In genomic region chr6:166957805-166958076, GRCh38 we compare ENCODE assay signal across 11 cellular contexts. TPM values are rescaled to one million over a fixed set of nuclear protein-coding genes. Genes with fewer than 3 reads are reported as not detected.
DNase-seq lines count a peak whose midpoint lies in the region; ATAC-seq, FAIRE-seq and TF ChIP-seq lines count a peak whose summit lies in the region.
"Had no signal": no experiment of that assay in that cellular context is flagged by ENCODE, and none has a peak within 500 bp of the region (broad histone marks: within the 10 kb centered on the region; RNA-seq: fewer than 3 reads in every experiment).

No MANE protein-coding gene starts in this region.

- intact Hi-C loops in K562 (cut with micrococcal nuclease), result loop anchor here (2.0 kb wide), 1 partner anchor 41 kb away; the partner anchor contains the start of gene CEP43
- intact Hi-C loops in pancreas (cut with DNase I), result no loop called here

- H3K79me2 ChIP-seq in K562 (ENCODE audit: control insufficient read depth, insufficient read depth, low read length), result peaks cover 15% of the 10 kb centered on the region

- peaks cover 60 to 73% (median 70%) of the 10 kb centered on the region in 3 donors for H3K4me1 Mint-ChIP-seq in naive B cell

- peak overlapping the region; percentile 93 for H2AFZ ChIP-seq in K562 (ENCODE audit: low read depth, low read length)

- H3K4me3 Mint-ChIP-seq in naive B cell, result peak overlapping the region; percentile 94 to 100 (median 96)

- H3K27ac Mint-ChIP-seq in naive B cell, result peak overlapping the region; percentile 99 to 100 (median 100)

- whole genome bisulfite sequencing in K562 (ENCODE audit: insufficient coverage, low coverage, missing lambda C conversion rate), result 73% methylated on average over 5 of the region's 5 CpGs
- WGBS in pancreas, 2 donors, result 95 to 96% methylated on average over 5 of the region's 5 CpGs

- H3K27ac ChIP-seq in BLaER1 treated with 17β-estradiol and CSF1 and Interleukin-3, amounts not matched to agents 10 nM and 100 nM, result peak overlapping the region; percentile 89 to 98 (median 94)
- no peak overlapping the region for H3K27ac ChIP-seq in HEK293 (ENCODE audit: extremely low read depth, low read depth, low read length)
- H3K27ac ChIP-seq in K562 (ENCODE audit: extremely low read depth, low read depth, low read length), result no peak overlapping the region
- H3K27ac ChIP-seq in pancreas, result peak overlapping the region in 2 of 4 donors; percentile 88 to 91

- POLR2A ChIA-PET in HEK293 (lab: Yijun Ruan, JAX), result no interaction called here
- POLR2A ChIA-PET in K562 (lab: Yijun Ruan, JAX), result interaction anchor here (0.7 to 1.0 kb wide), 3 partner anchors 9 to 31 kb away, joined by 3 read pairs; no protein-coding TSS in a partner anchor

- no peak for TF ChIP-seq RAD21 in K562 (CRISPR knock-in tag; conservative IDR thresholded peaks at IDR 0.05 in 1 of 2, IDR thresholded peaks at IDR 0.05 in 1 of 2)

- no peak for TF ChIP-seq POLR2A in K562 (conservative IDR thresholded peaks at IDR 0.05)

- no peak for TF ChIP-seq EP300 in K562 (IDR thresholded peaks at IDR 0.05; ENCODE audit: low read length)

- FAIRE-seq in K562 (lab: Jason Lieb, UNC) (peak; percentile 19), pancreas (lab: Jason Lieb, UNC) (no peak)
- FAIRE-seq: colon had no signal

- H3K36me3 Mint-ChIP-seq in naive B cell, result peaks cover 0 to 8% of the 10 kb centered on the region in 2 donors

- H3K9me3 ChIP-seq in BLaER1 treated with 17β-estradiol and CSF1 and Interleukin-3, amounts not matched to agents 10 nM and 100 nM (replicated peaks in 1 of 11), result peaks cover 0 to 7% (median 0%) of the 10 kb centered on the region in 11 experiments; a peak in 3 of 22 replicates
- H3K9me3 ChIP-seq in HEK293 (ENCODE audit: control insufficient read depth, insufficient read depth, low read depth, low read length) (no peaks in the 10 kb centered on the region), K562 (replicated peaks; ENCODE audit: control insufficient read depth, insufficient read depth, low read depth, low read length) (peaks cover 3% of the 10 kb centered on the region), pancreas (no peaks in the 10 kb centered on the region)

- peak overlapping the region; percentile 91 to 100 (median 99) for H3K4me2 ChIP-seq in BLaER1 treated with 17β-estradiol and CSF1 and Interleukin-3, amounts not matched to agents 10 nM and 100 nM
- H3K4me2 ChIP-seq in K562 (ENCODE audit: insufficient read depth, low read length), result no peak overlapping the region; the same call in 1 of the 2 replicates

- H3K27me3 ChIP-seq in BLaER1 treated with 17β-estradiol and CSF1 and Interleukin-3, amounts not matched to agents 10 nM and 100 nM, result no peaks in the 10 kb centered on the region
- H3K27me3 ChIP-seq in K562 (ENCODE audit: control insufficient read depth in 2 of 2, insufficient read depth in 2 of 2, low read length in 2 of 2) (no peaks in the 10 kb centered on the region), pancreas (no peaks in the 10 kb centered on the region)

- DNase-seq in K562 (ENCODE audit: extremely low read depth in 1 of 4, low spot score in 3 of 4) (peak in 1 of 4 experiments; percentile 8), naive B cell (no peak), amniotic stem cell (lab: John Stamatoyannopoulos, UW) (no peak), foreskin fibroblast (no peak), pancreas (no peak)
- DNase-seq: activated CD4-positive, alpha-beta T cell treated with anti-CD3 and anti-CD28 coated beads for 1 hour; PC-3 had no signal

- no peak for ATAC-seq in K562
- no peak for ATAC-seq in naive B cell (ENCODE audit: low read depth in 2 of 2)
- ATAC-seq in HG02981 (IDR thresholded peaks at IDR 0.05; ENCODE audit: unreplicated experiment), result no peak
- no peak for ATAC-seq in pancreas

- CTCF ChIA-PET in HEK293 (lab: Yijun Ruan, JAX) (interaction anchor here (1.0 to 1.7 kb wide), 4 partner anchors 32 to 186 kb away, joined by 3 to 6 read pairs (median 4); no protein-coding TSS in a partner anchor), K562 (lab: Yijun Ruan, JAX; ENCODE audit: low intra/inter-chr PET ratio) (no interaction called here)

- peak overlapping the region; percentile 87 to 99 (median 94); a peak in 19 of 20 replicates for H3K4me3 ChIP-seq in BLaER1 treated with 17β-estradiol and CSF1 and Interleukin-3, amounts not matched to agents 10 nM and 100 nM
- H3K4me3 ChIP-seq in HEK293 (ENCODE audit: low read depth, low read length) (no peak overlapping the region), K562 (no peak overlapping the region), foreskin fibroblast (ENCODE audit: low read depth in 1 of 2, low read length in 2 of 2) (no peak overlapping the region), pancreas (no peak overlapping the region)

- peak overlapping the region; percentile 87 to 93 (median 89) for H3K9ac ChIP-seq in BLaER1 treated with 17β-estradiol and CSF1 and Interleukin-3, amounts not matched to agents 10 nM and 100 nM
- H3K9ac ChIP-seq in K562 (ENCODE audit: insufficient read depth in 1 of 2, low read depth in 2 of 2, low read length in 2 of 2), result no peak overlapping the region

- H4K20me1 ChIP-seq in BLaER1 treated with 17β-estradiol and CSF1 and Interleukin-3, amounts not matched to agents 10 nM and 100 nM, result peaks cover 20 to 25% (median 22%) of the 10 kb centered on the region in 11 experiments
- H4K20me1 ChIP-seq in K562 (replicated peaks; ENCODE audit: control insufficient read depth, insufficient read depth, low read length), result no peaks in the 10 kb centered on the region

- H3K27me3 Mint-ChIP-seq in naive B cell, result peaks cover 0 to 4% (median 0%) of the 10 kb centered on the region in 3 donors

- H3K9me3 Mint-ChIP-seq in naive B cell, result peaks cover 0 to 3% (median 0%) of the 10 kb centered on the region in 7 donors

- in situ Hi-C loops in K562 (cut with MboI), result loop anchor here (10.0 kb wide), 1 partner anchor 183 kb away; no protein-coding TSS in a partner anchor

- H3K9me1 ChIP-seq in K562 (ENCODE audit: control insufficient read depth, insufficient read depth, low read length), result no peaks in the 10 kb centered on the region

- no TSS peak for BruUV-seq in K562 (replicated peaks; lab: Mats Ljungman, UMichigan)

- peaks cover 63 to 74% (median 72%) of the 10 kb centered on the region in 10 experiments for H3K4me1 ChIP-seq in BLaER1 treated with 17β-estradiol and CSF1 and Interleukin-3, amounts not matched to agents 10 nM and 100 nM
- H3K4me1 ChIP-seq in HEK293 (ENCODE audit: control insufficient read depth, insufficient read depth, low read length) (peaks cover 6% of the 10 kb centered on the region; the same call in 1 of the 2 replicates), K562 (replicated peaks in 1 of 2; ENCODE audit: control insufficient read depth in 2 of 2, insufficient read depth in 2 of 2, low read length in 2 of 2) (peaks cover 27 to 34% of the 10 kb centered on the region in 2 experiments), pancreas (no peaks in the 10 kb centered on the region)

- TF ChIP-seq CTCF in HEK293 (tag by site-specific recombination; IDR thresholded peaks at IDR 0.05), result no peak
- no peak for TF ChIP-seq CTCF in K562 (IDR thresholded peaks at IDR 0.05 in 2 of 3, conservative IDR thresholded peaks at IDR 0.05 in 1 of 3; ENCODE audit: insufficient read depth in 2 of 3, low read depth in 1 of 3, low read length in 3 of 3)
- TF ChIP-seq CTCF in foreskin fibroblast (IDR thresholded peaks at IDR 0.05; ENCODE audit: low read depth, low read length), result no peak
- no peak for TF ChIP-seq CTCF in pancreas (IDR thresholded peaks at IDR 0.05)

- H3K36me3 ChIP-seq in BLaER1 treated with 17β-estradiol and CSF1 and Interleukin-3, amounts not matched to agents 10 nM and 100 nM, result peaks cover under 1 to 20% (median 10%) of the 10 kb centered on the region in 11 experiments; a peak in 14 of 22 replicates
- H3K36me3 ChIP-seq in HEK293 (ENCODE audit: control insufficient read depth in 2 of 2, insufficient read depth in 1 of 2, low read length in 2 of 2) (no peaks in the 10 kb centered on the region), K562 (ENCODE audit: control insufficient read depth, insufficient read depth, low read length) (no peaks in the 10 kb centered on the region; the same call in 1 of the 3 replicates), pancreas (no peaks in the 10 kb centered on the region)

RNA-seq across cellular contexts. Expression of gene RNASET2, which starts 1.4 kb away (rescaled TPM):
- 55.9 TPM in 2 replicates for total RNA-seq in K562 (2011; cell fraction: chromatin; rRNA removed; ENCODE audit: low replicate concordance)
- total RNA-seq in K562 (2011; cell fraction: nucleolus; rRNA removed), result 54.7 and 61.6 TPM in 2 replicates
- 64.9 and 75.9 TPM in 2 replicates for total RNA-seq in K562 (2011; cell fraction: nucleoplasm; rRNA removed)
- total RNA-seq in K562 (2014; rRNA removed), result 138 and 168 TPM in 2 replicates
- total RNA-seq in K562 (2014; rRNA removed; fragmentation: Illumina TruSeq; extraction: Trizol), result 66.4 and 66.9 TPM in 2 replicates
- total RNA-seq in K562 (2015; rRNA removed; fragmentation: Illumina TruSeq; extraction: Trizol), result 130 and 141 TPM in 2 replicates
- 99.2 and 105 TPM in 2 replicates for total RNA-seq in K562 (2021)
- 46.4 and 211 TPM in 2 replicates for polyA plus RNA-seq in K562 (2011; rRNA removed)
- 45.3 and 139 TPM in 2 replicates for polyA plus RNA-seq in K562 (2011; cell fraction: cytosol; rRNA removed)
- polyA plus RNA-seq in K562 (2011; cell fraction: nucleus; rRNA removed), result 31.3 and 148 TPM in 2 replicates
- polyA plus RNA-seq in K562 (2012), result 137 and 140 TPM in 2 replicates
- 75.2 and 91.3 TPM in 2 replicates for polyA plus RNA-seq in K562 (2014; fragmentation: Illumina TruSeq; extraction: Trizol)
- polyA plus RNA-seq in K562 (2014; fragmentation: Nextera tagmentation; extraction: Ambion mirVana), result 10 to 100 TPM in 1 of 2 experiments, 1 to 10 TPM in 1; 7.4 to 15.8 TPM
- polyA plus RNA-seq in K562 (2014; rRNA removed), result 108 and 124 TPM in 2 replicates
- 20.3 and 116 TPM in 2 replicates for polyA minus RNA-seq in K562 (2011; rRNA and poly(A)+ RNA removed)
- polyA minus RNA-seq in K562 (2011; cell fraction: cytosol; rRNA and poly(A)+ RNA removed), result 14.3 and 84.4 TPM in 2 replicates
- 9.3 and 51.3 TPM in 2 replicates for polyA minus RNA-seq in K562 (2011; cell fraction: nucleus; rRNA and poly(A)+ RNA removed)
- polyA plus RNA-seq in naive B cell (ENCODE audit: low read depth in 6 of 6), result 100 to 1,000 TPM; 472 to 744 (median 534) TPM
- total RNA-seq in pancreas, result 10 to 100 TPM; 25.2 to 55.2 (median 37.0) TPM
- polyA plus RNA-seq in pancreas, result 10 to 100 TPM; 25.7 to 61.4 TPM

RNA-seq across cellular contexts. Expression of gene CEP43, which starts 41.5 kb away (rescaled TPM):
- 34.2 and 114 TPM in 2 replicates for total RNA-seq in K562 (2011; cell fraction: chromatin; rRNA removed; ENCODE audit: low replicate concordance)
- 16.7 and 17.3 TPM in 2 replicates for total RNA-seq in K562 (2011; cell fraction: nucleolus; rRNA removed)
- 37.0 and 57.8 TPM in 2 replicates for total RNA-seq in K562 (2011; cell fraction: nucleoplasm; rRNA removed)
- total RNA-seq in K562 (2014; rRNA removed), result 42.2 and 43.3 TPM in 2 replicates
- 53.8 and 57.2 TPM in 2 replicates for total RNA-seq in K562 (2014; rRNA removed; fragmentation: Illumina TruSeq; extraction: Trizol)
- 47.8 and 53.8 TPM in 2 replicates for total RNA-seq in K562 (2015; rRNA removed; fragmentation: Illumina TruSeq; extraction: Trizol)
- total RNA-seq in K562 (2021), result 31.4 and 36.5 TPM in 2 replicates
- polyA plus RNA-seq in K562 (2011; rRNA removed), result 47.4 and 55.7 TPM in 2 replicates
- polyA plus RNA-seq in K562 (2011; cell fraction: cytosol; rRNA removed), result 8.0 and 16.6 TPM in 2 replicates
- polyA plus RNA-seq in K562 (2011; cell fraction: nucleus; rRNA removed), result 45.3 and 63.2 TPM in 2 replicates
- polyA plus RNA-seq in K562 (2012), result 20.9 and 24.4 TPM in 2 replicates
- polyA plus RNA-seq in K562 (2014; fragmentation: Illumina TruSeq; extraction: Trizol), result 41.0 and 52.1 TPM in 2 replicates
- 10 to 100 TPM; 15.2 to 19.3 TPM for polyA plus RNA-seq in K562 (2014; fragmentation: Nextera tagmentation; extraction: Ambion mirVana)
- 47.4 and 52.7 TPM in 2 replicates for polyA plus RNA-seq in K562 (2014; rRNA removed)
- 58.5 and 58.8 TPM in 2 replicates for polyA minus RNA-seq in K562 (2011; rRNA and poly(A)+ RNA removed)
- 13.8 and 20.2 TPM in 2 replicates for polyA minus RNA-seq in K562 (2011; cell fraction: cytosol; rRNA and poly(A)+ RNA removed)
- polyA minus RNA-seq in K562 (2011; cell fraction: nucleus; rRNA and poly(A)+ RNA removed), result 23.6 and 45.0 TPM in 2 replicates
- 10 to 100 TPM in 1 of 6 donors, 1 to 10 TPM in 5; 6.6 to 12.0 (median 7.2) TPM for polyA plus RNA-seq in naive B cell (ENCODE audit: low read depth in 6 of 6)
- total RNA-seq in pancreas, result 10 to 100 TPM in 1 of 6 donors, 1 to 10 TPM in 5; 4.4 to 11.9 (median 6.4) TPM
- polyA plus RNA-seq in pancreas, result 10 to 100 TPM in 1 of 2 donors, 1 to 10 TPM in 1; 5.7 to 10.1 TPM

Comparison
In these comparisons a context has a peak if more than half of its experiments do, and no peak if none do; other contexts are left out.
1. H3K27ac ChIP-seq: peak in BLaER1 treated with 17β-estradiol and CSF1 and Interleukin-3, amounts not matched to agents 10 nM and 100 nM (11 of 11); none in HEK293 (single experiment) and K562 (single experiment).
2. H3K4me3 ChIP-seq: peak in BLaER1 treated with 17β-estradiol and CSF1 and Interleukin-3, amounts not matched to agents 10 nM and 100 nM (10 of 10); none in HEK293 (single experiment), K562 (single experiment), foreskin fibroblast (0 of 2) and pancreas (0 of 4).
3. H3K9ac ChIP-seq: peak in BLaER1 treated with 17β-estradiol and CSF1 and Interleukin-3, amounts not matched to agents 10 nM and 100 nM (11 of 11); none in K562 (0 of 2).